Comparison of ENCODE assay signal across 24 cellular contexts in genomic region chr17:42005128-42005527, GRCh38. TPM values are rescaled to one million over a fixed set of nuclear protein-coding genes. Genes with fewer than 3 reads are reported as not detected.
A peak's percentile ranks its signal among the peaks of the same experiment; 100 is the strongest.
DNase-seq lines count a peak whose midpoint lies in the region; ATAC-seq and TF ChIP-seq lines count a peak whose summit lies in the region.
"Had no signal": no experiment of that assay in that cellular context is flagged by ENCODE, and none has a peak within 500 bp of the region (broad histone marks: within the 10 kb centered on the region; RNA-seq: fewer than 3 reads in every experiment).

No MANE protein-coding gene starts in this region.

- intact Hi-C loops in Right ventricle myocardium superior (cut with DNase I), result no loop called here
- intact Hi-C loops in dorsolateral prefrontal cortex (cut with DNase I), result no loop called here
- intact Hi-C loops in left colon (cut with DNase I, micrococcal nuclease), result no loop called here

- H3K36me3 ChIP-seq in cardiac muscle cell (peaks cover 12% of the 10 kb centered on the region), Karpas-422 (ENCODE audit: insufficient read depth, low read length) (peaks cover 35% of the 10 kb centered on the region)
- H3K36me3 ChIP-seq: breast epithelium had no signal

- H3K27me3 ChIP-seq in cardiac muscle cell (no peaks in the 10 kb centered on the region), Karpas-422 (ENCODE audit: low read length) (no peaks in the 10 kb centered on the region), dorsolateral prefrontal cortex (no peaks in the 10 kb centered on the region)
- H3K27me3 ChIP-seq: breast epithelium, gastroesophageal sphincter, SJCRH30, suprapubic skin had no signal

- no peak overlapping the region for H3K4me2 ChIP-seq in Karpas-422 (ENCODE audit: low read depth, low read length, poor library complexity, severe bottlenecking)

- H4K20me1 ChIP-seq in Karpas-422 (ENCODE audit: insufficient read depth, low read depth, low read length), result peaks cover 11% of the 10 kb centered on the region; the same call in 1 of the 2 replicates

- no peak overlapping the region for H3K9ac ChIP-seq in Karpas-422 (ENCODE audit: low read length)

- H3K79me2 ChIP-seq in Karpas-422 (ENCODE audit: low read length), result peaks cover 95% of the 10 kb centered on the region

- H2AFZ ChIP-seq in Karpas-422 (ENCODE audit: low read length), result no peak overlapping the region

- H3K4me3 ChIP-seq in cardiac muscle cell (no peak overlapping the region), Karpas-422 (ENCODE audit: low read length) (no peak overlapping the region), dorsolateral prefrontal cortex (no peak overlapping the region)
- H3K4me3 ChIP-seq: breast epithelium, gastroesophageal sphincter, SJCRH30, suprapubic skin had no signal

- H3K4me1 ChIP-seq in cardiac muscle cell (ENCODE audit: low read depth), result no peaks in the 10 kb centered on the region
- H3K4me1 ChIP-seq in Karpas-422 (ENCODE audit: low read length), result peaks cover 49% of the 10 kb centered on the region
- H3K4me1 ChIP-seq: breast epithelium, SJCRH30 had no signal

- TF ChIP-seq CTCF in cardiac muscle cell (IDR thresholded peaks at IDR 0.05; ENCODE audit: low read depth, low read length) (no peak), dorsolateral prefrontal cortex (IDR thresholded peaks at IDR 0.05 in 54 of 56, conservative IDR thresholded peaks at IDR 0.05 in 2 of 56; ENCODE audit: low read depth in 1 of 56, partially characterized antibody in 56 of 56) (no peak)

- ATAC-seq in Right ventricle myocardium superior (ENCODE audit: poor library complexity) (no peak), GM21737 (IDR thresholded peaks at IDR 0.05; ENCODE audit: unreplicated experiment) (no peak), left colon (no peak)
- ATAC-seq: gastroesophageal sphincter had no signal

- DNase-seq in cardiac muscle cell (ENCODE audit: low read depth in 1 of 2, low spot score in 1 of 2) (no peak), Right ventricle myocardium superior (no peak), Karpas-422 (no peak), dorsolateral prefrontal cortex (no peak), left colon (no peak)
- no peak for DNase-seq in central memory CD4-positive, alpha-beta T cell
- DNase-seq: ACHN; activated CD4-positive, alpha-beta memory T cell treated with anti-CD3 and anti-CD28 coated beads, Interleukin-2, amount 10 ng/mL, durations not matched to agents 7 days and 5 days; activated T-cell treated with anti-CD3 and anti-CD28 coated beads, Interleukin-2, amount 50 U/mL, for 1 hour; dermis blood vessel endothelial cell; DMS153; erythroblast; GDM1; NCI-H1092; NCI-H1930; NCI-H345; SJCRH30; stimulated activated CD4-positive, alpha-beta T cell treated with anti-CD3 and anti-CD28 coated beads, Interleukin-12 subunit alpha, Interleukin-12 subunit beta, amount 100 ng/mL, for 4 hours had no signal

- H3K9me3 ChIP-seq in cardiac muscle cell (ENCODE audit: low read depth), result no peaks in the 10 kb centered on the region
- no peaks in the 10 kb centered on the region for H3K9me3 ChIP-seq in Karpas-422 (ENCODE audit: low read length)
- H3K9me3 ChIP-seq: breast epithelium, gastroesophageal sphincter, SJCRH30, suprapubic skin had no signal

- H3K27ac ChIP-seq in cardiac muscle cell (peak overlapping the region; percentile 42), Karpas-422 (ENCODE audit: low read length) (peak overlapping the region; percentile 65), dorsolateral prefrontal cortex (peak overlapping the region in 55 of 59 donors; percentile 6 to 100 (median 88)), temporal lobe (ENCODE audit: low read depth, low read length) (peak overlapping the region; percentile 52)
- H3K27ac ChIP-seq: breast epithelium, C4-2B, gastroesophageal sphincter, SJCRH30, suprapubic skin had no signal

- no peaks in the 10 kb centered on the region for H3K9me2 ChIP-seq in Karpas-422 (replicated peaks; ENCODE audit: insufficient read depth, low read length)

RNA-seq across cellular contexts. Expression of gene DNAJC7, which starts 12.1 kb away (rescaled TPM):
- total RNA-seq in cardiac muscle cell, result 66.6 and 79.2 TPM in 2 replicates
- 83.8 and 90.0 TPM in 2 replicates for polyA plus RNA-seq in cardiac muscle cell
- total RNA-seq in Right ventricle myocardium superior, result 81.2 TPM
- 56.1 and 64.1 TPM in 2 replicates for total RNA-seq in Karpas-422 (2014; rRNA removed; shearing (Covaris generic); ENCODE audit: low replicate concordance)
- total RNA-seq in dorsolateral prefrontal cortex, result 100 to 1,000 TPM in 114 of 120 experiments, 10 to 100 TPM in 6; 88.3 to 157 (median 125) TPM
- total RNA-seq in temporal lobe, result 63.2 TPM
- total RNA-seq in left colon, result 10 to 100 TPM; 76.5 to 84.6 TPM

RNA-seq across cellular contexts. Expression of gene NKIRAS2, which starts 14.8 kb away (rescaled TPM):
- total RNA-seq in cardiac muscle cell (113 and 125 TPM in 2 replicates), Right ventricle myocardium superior (43.8 TPM), dorsolateral prefrontal cortex (10 to 100 TPM in 106 of 120 experiments, 1 to 10 TPM in 14; 8.1 to 21.5 (median 12.5) TPM), temporal lobe (31.7 TPM), left colon (10 to 100 TPM; 29.4 to 31.9 TPM)
- polyA plus RNA-seq in cardiac muscle cell, result 98.2 and 107 TPM in 2 replicates
- total RNA-seq in Karpas-422 (2014; rRNA removed; shearing (Covaris generic); ENCODE audit: low replicate concordance), result 28.4 and 44.9 TPM in 2 replicates

RNA-seq across cellular contexts. Expression of gene CNP, which starts 38.5 kb away (rescaled TPM):
- total RNA-seq in cardiac muscle cell (69.0 and 70.0 TPM in 2 replicates), Right ventricle myocardium superior (23.0 TPM), dorsolateral prefrontal cortex (1,000 to 10,000 TPM in 25 of 120 experiments, 100 to 1,000 TPM in 95; 166 to 3,303 (median 637) TPM), temporal lobe (39.8 TPM), left colon (10 to 100 TPM; 45.6 to 53.6 TPM)
- polyA plus RNA-seq in cardiac muscle cell, result 79.4 and 82.8 TPM in 2 replicates
- 41.3 and 79.1 TPM in 2 replicates for total RNA-seq in Karpas-422 (2014; rRNA removed; shearing (Covaris generic); ENCODE audit: low replicate concordance)

RNA-seq across cellular contexts. Expression of gene C17orf113, which starts 45.3 kb away (rescaled TPM):
- total RNA-seq in cardiac muscle cell, result 6.2 and 7.6 TPM in 2 replicates
- 4.5 and 4.7 TPM in 2 replicates for polyA plus RNA-seq in cardiac muscle cell
- total RNA-seq in Right ventricle myocardium superior, result 0.59 TPM
- not detected in 2 replicates for total RNA-seq in Karpas-422 (2014; rRNA removed; shearing (Covaris generic); ENCODE audit: low replicate concordance)
- 1 to 10 TPM; 1.6 to 5.7 (median 3.4) TPM for total RNA-seq in dorsolateral prefrontal cortex
- total RNA-seq in temporal lobe, result 2.5 TPM
- 1 to 10 TPM; 1.8 to 2.5 TPM for total RNA-seq in left colon
